24 cellular contexts compared by ENCODE assay signal in genomic region chr18:49658871-49659378, GRCh38.
"Had no signal": no experiment of that assay in that cellular context is flagged by ENCODE, and none has a peak within 500 bp of the region (broad histone marks: within the 10 kb centered on the region; RNA-seq: fewer than 3 reads in every experiment).

No MANE protein-coding gene starts in this region.

- H3K4me3 Mint-ChIP-seq: activated CD4-positive, alpha-beta memory T cell treated with anti-CD3 and anti-CD28 coated beads for 36 hours; activated naive CD4-positive, alpha-beta T cell treated with anti-CD3 and anti-CD28 coated beads for 36 hours; activated naive CD8-positive, alpha-beta T cell treated with anti-CD3 and anti-CD28 coated beads, Interleukin-2, amount 10 ng/mL, durations not matched to agents 7 days and 5 days; activated T-cell treated with anti-CD3 and anti-CD28 coated beads, Interleukin-2, amount 50 U/mL, for 72 hours; dendritic cell treated with granulocyte-macrophage colony-stimulating factor and Interleukin-4, amounts not matched to agents 40 ng/mL and 50 ng/mL, for 4 days; memory B cell; naive thymus-derived CD8-positive, alpha-beta T cell; T-helper 17 cell had no signal

- H3K4me1 ChIP-seq: prostate gland had no signal

- H3K27ac ChIP-seq: prostate gland, right atrium auricular region, upper lobe of right lung had no signal

- H3K9me3 Mint-ChIP-seq: activated CD4-positive, alpha-beta memory T cell treated with anti-CD3 and anti-CD28 coated beads for 36 hours; activated naive CD4-positive, alpha-beta T cell treated with anti-CD3 and anti-CD28 coated beads for 36 hours; activated naive CD8-positive, alpha-beta T cell treated with anti-CD3 and anti-CD28 coated beads, Interleukin-2, amount 10 ng/mL, durations not matched to agents 7 days and 5 days; activated T-cell treated with anti-CD3 and anti-CD28 coated beads, Interleukin-2, amount 50 U/mL, for 72 hours; dendritic cell treated with granulocyte-macrophage colony-stimulating factor and Interleukin-4, amounts not matched to agents 40 ng/mL and 50 ng/mL, for 4 days; memory B cell; naive thymus-derived CD8-positive, alpha-beta T cell had no signal

- ATAC-seq: activated T-cell treated with anti-CD3 and anti-CD28 coated beads, Interleukin-2, amount 50 U/mL, for 72 hours; left cardiac atrium; naive thymus-derived CD8-positive, alpha-beta T cell; stimulated activated naive CD8-positive, alpha-beta T cell treated with anti-CD3 and anti-CD28 coated beads, Interleukin-15, Interleukin-2, amounts not matched to agents 100 U/mL and 50 U/mL, for 24 hours; T-helper 17 cell; upper lobe of right lung had no signal

- H3K36me3 ChIP-seq: prostate gland, right atrium auricular region, upper lobe of right lung had no signal

- H3K27ac Mint-ChIP-seq: activated CD4-positive, alpha-beta memory T cell treated with anti-CD3 and anti-CD28 coated beads for 36 hours; activated naive CD4-positive, alpha-beta T cell treated with anti-CD3 and anti-CD28 coated beads for 36 hours; activated naive CD8-positive, alpha-beta T cell treated with anti-CD3 and anti-CD28 coated beads, Interleukin-2, amount 10 ng/mL, durations not matched to agents 7 days and 5 days; activated T-cell treated with anti-CD3 and anti-CD28 coated beads, Interleukin-2, amount 50 U/mL, for 72 hours; dendritic cell treated with granulocyte-macrophage colony-stimulating factor and Interleukin-4, amounts not matched to agents 40 ng/mL and 50 ng/mL, for 4 days; memory B cell; naive thymus-derived CD8-positive, alpha-beta T cell; T-helper 17 cell had no signal

- H3K9me3 ChIP-seq: prostate gland, right atrium auricular region, upper lobe of right lung had no signal

- DNase-seq: activated CD4-positive, alpha-beta memory T cell treated with anti-CD3 and anti-CD28 coated beads for 36 hours; activated CD4-positive, alpha-beta T cell treated with anti-CD3 and anti-CD28 coated beads for 48 hours; activated CD4-positive, CD25-positive, alpha-beta regulatory T cell; activated effector memory CD4-positive, alpha-beta T cell treated with Interleukin-2 at 50 U/mL for 16 hours; activated naive CD4-positive, alpha-beta T cell treated with anti-CD3 and anti-CD28 coated beads for 36 hours; activated naive CD8-positive, alpha-beta T cell treated with anti-CD3 and anti-CD28 coated beads, Interleukin-2, amount 10 ng/mL, durations not matched to agents 7 days and 5 days; activated T-cell treated with anti-CD3 and anti-CD28 coated beads, Interleukin-2, amount 50 U/mL, for 72 hours; amniotic stem cell; cerebellar nuclear complex; effector CD8-positive, alpha-beta T cell; foreskin melanocyte; hippocampal formation; left cardiac atrium; naive thymus-derived CD8-positive, alpha-beta T cell; stimulated activated CD4-positive, alpha-beta T cell treated with anti-CD3 and anti-CD28 coated beads, Interleukin-12 subunit alpha, Interleukin-12 subunit beta, amount 100 ng/mL, for 4 hours; stimulated activated CD4-positive, alpha-beta T cell treated with anti-CD3 and anti-CD28 coated beads, Interleukin-4, amount 100 ng/mL, for 4 hours; stimulated activated naive CD8-positive, alpha-beta T cell treated with anti-CD3 and anti-CD28 coated beads, Interleukin-15, Interleukin-2, amounts not matched to agents 100 U/mL and 50 U/mL, for 24 hours; SW 1271; T-helper 17 cell; upper lobe of right lung had no signal

- H3K27me3 Mint-ChIP-seq: activated CD4-positive, alpha-beta memory T cell treated with anti-CD3 and anti-CD28 coated beads for 36 hours; activated naive CD8-positive, alpha-beta T cell treated with anti-CD3 and anti-CD28 coated beads, Interleukin-2, amount 10 ng/mL, durations not matched to agents 7 days and 5 days had no signal

- H3K27me3 ChIP-seq: right atrium auricular region, upper lobe of right lung had no signal

- H3K4me1 Mint-ChIP-seq: activated naive CD8-positive, alpha-beta T cell treated with anti-CD3 and anti-CD28 coated beads, Interleukin-2, amount 10 ng/mL, durations not matched to agents 7 days and 5 days; memory B cell had no signal

- H3K36me3 Mint-ChIP-seq: activated CD4-positive, alpha-beta memory T cell treated with anti-CD3 and anti-CD28 coated beads for 36 hours; activated naive CD8-positive, alpha-beta T cell treated with anti-CD3 and anti-CD28 coated beads, Interleukin-2, amount 10 ng/mL, durations not matched to agents 7 days and 5 days; memory B cell; naive thymus-derived CD8-positive, alpha-beta T cell had no signal

- H3K4me3 ChIP-seq: prostate gland, right atrium auricular region, upper lobe of right lung had no signal
